33 cellular contexts compared by ENCODE assay signal in the genomic region with DNA sequence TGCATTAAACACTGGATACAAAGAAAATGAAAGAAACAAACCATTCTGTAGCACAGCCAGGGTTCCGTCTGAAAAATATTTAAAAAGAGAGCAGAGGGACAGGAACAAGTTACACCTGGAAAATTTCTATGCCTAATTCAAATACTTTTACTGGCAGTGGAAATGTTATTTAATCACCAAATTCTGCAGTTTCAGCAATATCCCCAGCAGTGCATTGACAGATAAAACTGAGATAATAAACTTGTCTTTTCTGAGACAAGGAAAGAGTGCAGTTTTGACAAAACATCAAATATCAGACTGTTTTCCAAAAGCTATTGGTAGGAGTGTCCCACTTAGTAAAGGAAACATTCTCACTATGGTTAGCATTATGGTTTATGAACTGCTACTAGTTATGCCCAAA.
"Had no signal": no experiment of that assay in that cellular context is flagged by ENCODE, and none has a peak within 500 bp of the region (broad histone marks: within the 10 kb centered on the region; RNA-seq: fewer than 3 reads in every experiment).

No MANE protein-coding gene starts in this region.

- FAIRE-seq: colon, endometrium had no signal

- H3K9me3 ChIP-seq: adrenal gland, body of pancreas, esophagus squamous epithelium, gastroesophageal sphincter, heart right ventricle had no signal

- H3K4me3 ChIP-seq: adrenal gland, body of pancreas, esophagus squamous epithelium, gastroesophageal sphincter, heart right ventricle had no signal

- H3K4me1 ChIP-seq: adrenal gland, body of pancreas, esophagus squamous epithelium, gastroesophageal sphincter, heart right ventricle had no signal

- ATAC-seq: activated CD4-positive, alpha-beta T cell treated with anti-CD3 and anti-CD28 coated beads for 36 hours; activated CD8-positive, alpha-beta memory T cell treated with anti-CD3 and anti-CD28 coated beads, Interleukin-2, amount 10 ng/mL, durations not matched to agents 7 days and 5 days; activated CD8-positive, alpha-beta T cell treated with anti-CD3 and anti-CD28 coated beads, Interleukin-2, amount 10 ng/mL, durations not matched to agents 7 days and 5 days; activated naive CD8-positive, alpha-beta T cell treated with anti-CD3 and anti-CD28 coated beads, Interleukin-2, amount 50 U/mL, for 24 hours; body of pancreas; gastroesophageal sphincter; heart right ventricle had no signal

- H3K27ac Mint-ChIP-seq: activated CD4-positive, alpha-beta memory T cell treated with anti-CD3 and anti-CD28 coated beads for 36 hours; activated CD4-positive, alpha-beta T cell treated with anti-CD3 and anti-CD28 coated beads for 36 hours; activated CD4-positive, alpha-beta T cell treated with anti-CD3 and anti-CD28 coated beads, Interleukin-2, amount 10 ng/mL, durations not matched to agents 24 days and 14 days; activated CD8-positive, alpha-beta memory T cell treated with anti-CD3 and anti-CD28 coated beads, Interleukin-2, amount 10 ng/mL, durations not matched to agents 7 days and 5 days; activated CD8-positive, alpha-beta T cell treated with anti-CD3 and anti-CD28 coated beads, Interleukin-2, amount 10 ng/mL, durations not matched to agents 7 days and 5 days; activated naive CD4-positive, alpha-beta T cell treated with anti-CD3 and anti-CD28 coated beads for 36 hours; activated naive CD4-positive, alpha-beta T cell treated with anti-CD3 and anti-CD28 coated beads, Interleukin-2, amount 50 U/mL, for 24 hours; activated naive CD8-positive, alpha-beta T cell treated with anti-CD3 and anti-CD28 coated beads for 36 hours; activated naive CD8-positive, alpha-beta T cell treated with anti-CD3 and anti-CD28 coated beads, Interleukin-2, amount 50 U/mL, for 24 hours; activated T-helper 1 cell treated with anti-CD3 and anti-CD28 coated beads, Interleukin-12 subunit alpha, Interleukin-12 subunit beta, Interleukin-2, Interleukin-4 antibody, amounts not matched to agents 30 ng/mL and 10 ng/mL and 1 ng/mL, durations not matched to agents 14 hours and 24 hours and 36 hours; activated T-helper 2 cell treated with anti-CD3 and anti-CD28 coated beads, Interferon-gamma antibody, Interleukin-2, Interleukin-4, amounts not matched to agents 10 μg/mL and 5 μg/mL and 100 μg/mL, durations not matched to agents 14 hours and 24 hours and 36 hours had no signal

- H3K27me3 ChIP-seq: adrenal gland, body of pancreas, esophagus squamous epithelium, gastroesophageal sphincter, heart right ventricle had no signal

- H3K36me3 ChIP-seq: adrenal gland, esophagus squamous epithelium, gastroesophageal sphincter, heart right ventricle had no signal

- H3K36me3 Mint-ChIP-seq: activated CD4-positive, alpha-beta memory T cell treated with anti-CD3 and anti-CD28 coated beads for 36 hours; activated CD8-positive, alpha-beta memory T cell treated with anti-CD3 and anti-CD28 coated beads, Interleukin-2, amount 10 ng/mL, durations not matched to agents 7 days and 5 days; activated naive CD4-positive, alpha-beta T cell treated with anti-CD3 and anti-CD28 coated beads, Interleukin-2, amount 50 U/mL, for 24 hours; activated naive CD8-positive, alpha-beta T cell treated with anti-CD3 and anti-CD28 coated beads for 36 hours had no signal

- H3K4me3 Mint-ChIP-seq: activated CD4-positive, alpha-beta memory T cell treated with anti-CD3 and anti-CD28 coated beads for 36 hours; activated CD4-positive, alpha-beta T cell treated with anti-CD3 and anti-CD28 coated beads for 36 hours; activated CD4-positive, alpha-beta T cell treated with anti-CD3 and anti-CD28 coated beads, Interleukin-2, amount 10 ng/mL, durations not matched to agents 24 days and 14 days; activated CD8-positive, alpha-beta memory T cell treated with anti-CD3 and anti-CD28 coated beads, Interleukin-2, amount 10 ng/mL, durations not matched to agents 7 days and 5 days; activated CD8-positive, alpha-beta T cell treated with anti-CD3 and anti-CD28 coated beads, Interleukin-2, amount 10 ng/mL, durations not matched to agents 7 days and 5 days; activated naive CD4-positive, alpha-beta T cell treated with anti-CD3 and anti-CD28 coated beads for 36 hours; activated naive CD4-positive, alpha-beta T cell treated with anti-CD3 and anti-CD28 coated beads, Interleukin-2, amount 50 U/mL, for 24 hours; activated naive CD8-positive, alpha-beta T cell treated with anti-CD3 and anti-CD28 coated beads for 36 hours; activated naive CD8-positive, alpha-beta T cell treated with anti-CD3 and anti-CD28 coated beads, Interleukin-2, amount 50 U/mL, for 24 hours; activated T-helper 1 cell treated with anti-CD3 and anti-CD28 coated beads, Interleukin-12 subunit alpha, Interleukin-12 subunit beta, Interleukin-2, Interleukin-4 antibody, amounts not matched to agents 30 ng/mL and 10 ng/mL and 1 ng/mL, durations not matched to agents 14 hours and 24 hours and 36 hours had no signal

- H3K4me1 Mint-ChIP-seq: activated CD4-positive, alpha-beta T cell treated with anti-CD3 and anti-CD28 coated beads for 36 hours; activated CD4-positive, alpha-beta T cell treated with anti-CD3 and anti-CD28 coated beads, Interleukin-2, amount 10 ng/mL, durations not matched to agents 24 days and 14 days; activated CD8-positive, alpha-beta memory T cell treated with anti-CD3 and anti-CD28 coated beads, Interleukin-2, amount 10 ng/mL, durations not matched to agents 7 days and 5 days; activated naive CD4-positive, alpha-beta T cell treated with anti-CD3 and anti-CD28 coated beads, Interleukin-2, amount 50 U/mL, for 24 hours; activated naive CD8-positive, alpha-beta T cell treated with anti-CD3 and anti-CD28 coated beads for 36 hours; activated naive CD8-positive, alpha-beta T cell treated with anti-CD3 and anti-CD28 coated beads, Interleukin-2, amount 50 U/mL, for 24 hours had no signal

- H3K27ac ChIP-seq: adrenal gland, body of pancreas, epithelial cell of prostate, esophagus squamous epithelium, gastroesophageal sphincter, heart right ventricle had no signal

- H3K9me3 Mint-ChIP-seq: activated CD4-positive, alpha-beta memory T cell treated with anti-CD3 and anti-CD28 coated beads for 36 hours; activated CD4-positive, alpha-beta T cell treated with anti-CD3 and anti-CD28 coated beads, Interleukin-2, amount 10 ng/mL, durations not matched to agents 24 days and 14 days; activated naive CD4-positive, alpha-beta T cell treated with anti-CD3 and anti-CD28 coated beads for 36 hours; activated naive CD4-positive, alpha-beta T cell treated with anti-CD3 and anti-CD28 coated beads, Interleukin-2, amount 50 U/mL, for 24 hours; activated naive CD8-positive, alpha-beta T cell treated with anti-CD3 and anti-CD28 coated beads for 36 hours; activated naive CD8-positive, alpha-beta T cell treated with anti-CD3 and anti-CD28 coated beads, Interleukin-2, amount 50 U/mL, for 24 hours; activated T-helper 1 cell treated with anti-CD3 and anti-CD28 coated beads, Interleukin-12 subunit alpha, Interleukin-12 subunit beta, Interleukin-2, Interleukin-4 antibody, amounts not matched to agents 30 ng/mL and 10 ng/mL and 1 ng/mL, durations not matched to agents 14 hours and 24 hours and 36 hours; activated T-helper 2 cell treated with anti-CD3 and anti-CD28 coated beads, Interferon-gamma antibody, Interleukin-2, Interleukin-4, amounts not matched to agents 10 μg/mL and 5 μg/mL and 100 μg/mL, durations not matched to agents 14 hours and 24 hours and 36 hours had no signal

- DNase-seq: activated CD4-positive, alpha-beta memory T cell treated with anti-CD3 and anti-CD28 coated beads for 36 hours; activated CD4-positive, alpha-beta T cell treated with anti-CD3 and anti-CD28 coated beads for 36 hours; activated CD4-positive, alpha-beta T cell treated with anti-CD3 and anti-CD28 coated beads, Interleukin-2, amount 10 ng/mL, durations not matched to agents 24 days and 14 days; activated CD4-positive, CD25-positive, alpha-beta regulatory T cell; activated CD4-positive, CD25-positive, alpha-beta regulatory T cell treated with anti-CD3 and anti-CD28 coated beads, Interleukin-2, amount 50 U/mL, for 72 hours; activated CD8-positive, alpha-beta memory T cell treated with anti-CD3 and anti-CD28 coated beads, Interleukin-2, amount 10 ng/mL, durations not matched to agents 7 days and 5 days; activated CD8-positive, alpha-beta memory T cell treated with anti-CD3 and anti-CD28 coated beads, Interleukin-2, amount 50 U/mL, for 4 hours; activated CD8-positive, alpha-beta T cell treated with anti-CD3 and anti-CD28 coated beads, Interleukin-2, amount 10 ng/mL, durations not matched to agents 7 days and 5 days; activated effector memory CD4-positive, alpha-beta T cell treated with anti-CD3 and anti-CD28 coated beads, Interleukin-2, amount 50 U/mL, for 16 hours; activated naive CD4-positive, alpha-beta T cell treated with anti-CD3 and anti-CD28 coated beads for 36 hours; activated naive CD8-positive, alpha-beta T cell treated with anti-CD3 and anti-CD28 coated beads for 36 hours; activated naive CD8-positive, alpha-beta T cell treated with anti-CD3 and anti-CD28 coated beads, Interleukin-2, amount 50 U/mL, for 24 hours; activated T-cell treated with anti-CD3 and anti-CD28 coated beads, Interleukin-2, amount 50 U/mL, for 1 hour; activated T-cell treated with anti-CD3 and anti-CD28 coated beads, Interleukin-2, amount 50 U/mL, for 48 hours; adrenal gland; amygdala; aorta; body of pancreas; caudate nucleus; cortex of kidney; dermis blood vessel endothelial cell; effector CD4-positive, alpha-beta T cell; esophagus squamous epithelium; foreskin melanocyte; heart right ventricle; T-helper 2 cell had no signal

- H3K27me3 Mint-ChIP-seq: activated CD4-positive, alpha-beta memory T cell treated with anti-CD3 and anti-CD28 coated beads for 36 hours; activated CD4-positive, alpha-beta T cell treated with anti-CD3 and anti-CD28 coated beads for 36 hours; activated naive CD8-positive, alpha-beta T cell treated with anti-CD3 and anti-CD28 coated beads, Interleukin-2, amount 50 U/mL, for 24 hours had no signal
